12 cellular contexts compared by ENCODE assay signal in the genomic region with DNA sequence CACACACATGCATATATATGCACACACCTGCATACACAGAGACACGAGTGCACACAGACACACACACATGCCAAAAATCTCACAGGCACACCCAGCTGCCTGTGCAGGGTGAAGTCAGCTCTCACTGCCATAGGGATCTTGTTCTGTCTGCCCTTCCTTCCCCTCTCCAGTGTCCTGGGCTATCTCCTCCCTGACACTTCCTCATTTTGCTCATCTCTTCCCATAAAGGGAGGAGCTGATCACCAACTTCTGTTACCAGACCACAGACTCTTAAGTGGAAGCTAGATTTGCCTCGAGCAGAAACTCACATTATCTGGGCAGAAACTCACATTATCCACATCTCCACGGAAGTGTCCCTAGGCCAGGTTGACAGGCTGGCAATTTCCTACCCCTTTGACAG. TPM values are rescaled to one million over a fixed set of nuclear protein-coding genes. Genes with fewer than 3 reads are reported as not detected.
DNase-seq lines count a peak whose midpoint lies in the region; ATAC-seq and TF ChIP-seq lines count a peak whose summit lies in the region.
"Had no signal": no experiment of that assay in that cellular context is flagged by ENCODE, and none has a peak within 500 bp of the region (broad histone marks: within the 10 kb centered on the region; RNA-seq: fewer than 3 reads in every experiment).

No MANE protein-coding gene starts in this region.

- in situ Hi-C loops in transverse colon (cut with MboI; ENCODE audit: low pct_ligation_motif_present in 1 of 4, low pct_unique_long_range_greater_than_20kb in 1 of 4, low sequenced_read_pairs in 3 of 4), result loop anchor here in 2 of 4 donors (5.0 to 25.0 kb wide), 2 partner anchors 47 to 143 kb away; no protein-coding TSS in a partner anchor

- no peaks in the 10 kb centered on the region for H3K36me3 ChIP-seq in transverse colon
- H3K36me3 ChIP-seq: cardiac muscle cell had no signal

- peaks cover 25% of the 10 kb centered on the region for H3K36me3 Mint-ChIP-seq in activated naive CD4-positive, alpha-beta T cell treated with anti-CD3 and anti-CD28 coated beads, Interleukin-2, amount 50 U/mL, for 24 hours
- H3K36me3 Mint-ChIP-seq in activated CD4-positive, alpha-beta memory T cell treated with anti-CD3 and anti-CD28 coated beads for 36 hours, result peaks cover 83% of the 10 kb centered on the region

- no peak overlapping the region for H3K4me3 ChIP-seq in transverse colon
- H3K4me3 ChIP-seq: cardiac muscle cell had no signal

- H3K4me1 ChIP-seq in transverse colon, result peaks cover 5 to 32% (median 10%) of the 10 kb centered on the region in 4 donors

- CTCF ChIA-PET in activated CD4-positive, alpha-beta memory T cell treated with anti-CD3 and anti-CD28 coated beads for 36 hours (lab: Charles Lee), result interaction anchor here (0.7 to 14.1 kb wide), 11 partner anchors 8 to 72 kb away, joined by 3 to 290 read pairs (median 16); partner anchors contain the start of gene LCP2

- intact Hi-C loops in activated CD4-positive, alpha-beta memory T cell treated with anti-CD3 and anti-CD28 coated beads for 36 hours (cut with micrococcal nuclease), result loop anchor here (1.0 to 2.0 kb wide), 3 partner anchors 9 to 70 kb away; no protein-coding TSS in a partner anchor
- intact Hi-C loops in transverse colon (cut with DNase I; ENCODE audit: low total_unique reads), result no loop called here

- no peaks in the 10 kb centered on the region for H3K27me3 Mint-ChIP-seq in activated naive CD4-positive, alpha-beta T cell treated with anti-CD3 and anti-CD28 coated beads, Interleukin-2, amount 50 U/mL, for 24 hours
- no peaks in the 10 kb centered on the region for H3K27me3 Mint-ChIP-seq in activated CD4-positive, alpha-beta memory T cell treated with anti-CD3 and anti-CD28 coated beads for 36 hours

- peak overlapping the region; percentile 43 to 64 (median 58) for H3K27ac ChIP-seq in transverse colon
- H3K27ac ChIP-seq: cardiac muscle cell had no signal

- H3K4me3 Mint-ChIP-seq in activated naive CD4-positive, alpha-beta T cell treated with anti-CD3 and anti-CD28 coated beads, Interleukin-2, amount 50 U/mL, for 24 hours, result peak overlapping the region; percentile 5
- peak overlapping the region; percentile 48 for H3K4me3 Mint-ChIP-seq in activated CD4-positive, alpha-beta memory T cell treated with anti-CD3 and anti-CD28 coated beads for 36 hours
- H3K4me3 Mint-ChIP-seq: nephron progenitor cell had no signal

- H3K27ac Mint-ChIP-seq in activated naive CD4-positive, alpha-beta T cell treated with anti-CD3 and anti-CD28 coated beads, Interleukin-2, amount 50 U/mL, for 24 hours, result peak overlapping the region; percentile 90
- peak overlapping the region; percentile 85 for H3K27ac Mint-ChIP-seq in activated CD4-positive, alpha-beta memory T cell treated with anti-CD3 and anti-CD28 coated beads for 36 hours
- H3K27ac Mint-ChIP-seq: nephron progenitor cell had no signal

- no peaks in the 10 kb centered on the region for H3K9me3 Mint-ChIP-seq in activated naive CD4-positive, alpha-beta T cell treated with anti-CD3 and anti-CD28 coated beads, Interleukin-2, amount 50 U/mL, for 24 hours
- no peaks in the 10 kb centered on the region for H3K9me3 Mint-ChIP-seq in activated CD4-positive, alpha-beta memory T cell treated with anti-CD3 and anti-CD28 coated beads for 36 hours
- H3K9me3 Mint-ChIP-seq: nephron progenitor cell had no signal

- POLR2A ChIA-PET in activated CD4-positive, alpha-beta memory T cell treated with anti-CD3 and anti-CD28 coated beads for 36 hours (lab: Charles Lee), result interaction anchor here (1.0 to 7.7 kb wide), 7 partner anchors 8 to 70 kb away, joined by 3 to 113 read pairs (median 9); partner anchors contain the start of gene LCP2

- H3K27me3 ChIP-seq in transverse colon, result no peaks in the 10 kb centered on the region

- WGBS in transverse colon (ENCODE audit: low coverage in 1 of 2), 2 donors, result 10 to 20% methylated on average over 1 to 3 of the region's 3 CpGs

- TF ChIP-seq CTCF in transverse colon (IDR thresholded peaks at IDR 0.05), result no peak

- ATAC-seq in left lobe of liver, result peak; percentile 54
- no peak for ATAC-seq in GM19023 (IDR thresholded peaks at IDR 0.05; ENCODE audit: unreplicated experiment)

- no peak for DNase-seq in activated naive CD4-positive, alpha-beta T cell treated with anti-CD3 and anti-CD28 coated beads, Interleukin-2, amount 50 U/mL, for 16 hours
- no peak for DNase-seq in activated CD4-positive, alpha-beta memory T cell treated with anti-CD3 and anti-CD28 coated beads for 36 hours
- DNase-seq in left lobe of liver (ENCODE audit: low spot score), result no peak
- no peak for DNase-seq in transverse colon
- DNase-seq in DMS114 treated with DMSO at 0.1 percent for 48 hours (lab: John Stamatoyannopoulos, UW; ENCODE audit: unreplicated experiment), result no peak
- DNase-seq in NCI-H2171 (lab: John Stamatoyannopoulos, UW), result no peak
- DNase-seq: IMR-90, nephron progenitor cell had no signal

- H3K9me3 ChIP-seq in transverse colon, result no peaks in the 10 kb centered on the region

- TF ChIP-seq POLR2A in transverse colon (IDR thresholded peaks at IDR 0.05), result no peak

- TF ChIP-seq EP300 in transverse colon (IDR thresholded peaks at IDR 0.05; ENCODE audit: low read depth), result no peak

- H3K4me1 Mint-ChIP-seq in activated naive CD4-positive, alpha-beta T cell treated with anti-CD3 and anti-CD28 coated beads, Interleukin-2, amount 50 U/mL, for 24 hours, result peaks cover 86% of the 10 kb centered on the region
- H3K4me1 Mint-ChIP-seq in activated CD4-positive, alpha-beta memory T cell treated with anti-CD3 and anti-CD28 coated beads for 36 hours (ENCODE audit: low read depth), result peaks cover 83% of the 10 kb centered on the region

RNA-seq across cellular contexts. Expression of gene LCP2, which starts 28.7 kb away (rescaled TPM):
- total RNA-seq in activated CD4-positive, alpha-beta memory T cell treated with anti-CD3 and anti-CD28 coated beads for 36 hours, result 100 to 1,000 TPM; 212 to 213 TPM
- total RNA-seq in left lobe of liver, result 7.3 TPM
- 10 to 100 TPM in 3 of 4 donors, 1 to 10 TPM in 1; 2.6 to 33.0 (median 23.3) TPM for total RNA-seq in transverse colon
- total RNA-seq: cardiac muscle cell, fibroblast of villous mesenchyme, IMR-90 had no signal

RNA-seq across cellular contexts. Expression of gene C5orf58, which starts 36.1 kb away (rescaled TPM):
- total RNA-seq in activated CD4-positive, alpha-beta memory T cell treated with anti-CD3 and anti-CD28 coated beads for 36 hours, result not detected
- total RNA-seq in left lobe of liver (not detected), transverse colon (under 1 TPM in 1 of 4 donors, not detected in 3; 0.79 TPM)
- total RNA-seq: cardiac muscle cell, fibroblast of villous mesenchyme, IMR-90 had no signal

Comparison
In these comparisons a context has a peak if more than half of its experiments do, and no peak if none do; other contexts are left out.
1. RNA of gene LCP2, which starts 28.7 kb away (total RNA-seq): 212 to 213 TPM in activated CD4-positive, alpha-beta memory T cell treated with anti-CD3 and anti-CD28 coated beads for 36 hours; 2.6 to 33.0 TPM in transverse colon and 7.3 TPM in left lobe of liver (single experiment); every median in the first group is over 4 times any median in the second.